In the genomic region with DNA sequence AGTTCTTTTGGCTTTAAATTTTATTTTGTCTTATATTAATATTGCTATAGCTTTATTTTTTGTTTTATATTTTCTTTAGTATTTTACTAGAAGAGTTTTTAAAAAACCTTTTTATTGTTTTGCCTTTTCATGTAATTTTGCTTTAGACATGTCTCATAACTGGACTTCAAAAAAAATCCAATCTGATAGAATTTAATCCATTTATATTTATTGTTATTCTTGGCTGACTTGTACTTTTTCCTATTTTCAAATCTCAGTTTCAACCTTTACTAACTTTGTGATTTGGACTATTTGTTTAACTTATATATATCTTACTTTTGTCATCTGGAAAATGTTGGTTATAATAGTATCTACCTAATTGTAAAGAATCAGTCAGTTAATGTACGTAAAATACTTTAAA, we compare ENCODE assay signal across 9 cellular contexts.
"Had no signal": no experiment of that assay in that cellular context is flagged by ENCODE, and none has a peak within 500 bp of the region (broad histone marks: within the 10 kb centered on the region; RNA-seq: fewer than 3 reads in every experiment).

No MANE protein-coding gene starts in this region.

- ATAC-seq: HCT116 had no signal

- H3K4me1 ChIP-seq: HAP-1 had no signal

- H3K36me3 ChIP-seq: HAP-1 had no signal

- H3K27ac ChIP-seq: GM23248 had no signal

- H3K4me3 ChIP-seq: GM23248, HAP-1 had no signal

- DNase-seq: GM23248, GOT3, H7, HFFc6, IMR-90, KBM-7 had no signal

- H3K9ac ChIP-seq: GM23248 had no signal

- H2AFZ ChIP-seq: GM23248 had no signal

- H3K9me3 ChIP-seq: HAP-1 had no signal

- FAIRE-seq: HTR-8/SVneo had no signal
